Comparison of ENCODE assay signal across 8 cellular contexts in genomic region chr6:161272600-161273355, GRCh38. TPM values are rescaled to one million over a fixed set of nuclear protein-coding genes. Genes with fewer than 3 reads are reported as not detected.
A peak's percentile ranks its signal among the peaks of the same experiment; 100 is the strongest.
DNase-seq lines count a peak whose midpoint lies in the region; ATAC-seq and TF ChIP-seq lines count a peak whose summit lies in the region.

No MANE protein-coding gene starts in this region.

- no peak for TF ChIP-seq CTCF in KMS-11 (conservative IDR thresholded peaks at IDR 0.05; ENCODE audit: low read depth, low read length)
- no peak for TF ChIP-seq CTCF in astrocyte of the cerebellum (IDR thresholded peaks at IDR 0.05; ENCODE audit: low read depth, low read length, missing control alignments)
- no peak for TF ChIP-seq CTCF in kidney epithelial cell (IDR thresholded peaks at IDR 0.05; ENCODE audit: insufficient read depth, low read length, poor library complexity, severe bottlenecking)

- H3K9ac ChIP-seq in KMS-11 (no peak overlapping the region), subcutaneous abdominal adipose tissue (ENCODE audit: low read length in 5 of 5) (peak overlapping the region in 3 of 5 donors; percentile 21 to 55 (median 27))

- in situ Hi-C loops in astrocyte of the cerebellum (cut with HindIII; ENCODE audit: low sequenced_read_pairs), result loop anchor here (5.0 kb wide), 1 partner anchor 225 kb away; no protein-coding TSS in a partner anchor

- no peak overlapping the region for H3K4me3 ChIP-seq in KMS-11 (IDR thresholded peaks at IDR 0.05; ENCODE audit: insufficient read depth, low read depth, low read length)
- peak overlapping the region; percentile 72 for H3K4me3 ChIP-seq in astrocyte of the cerebellum (ENCODE audit: low read depth, low read length)
- H3K4me3 ChIP-seq in kidney epithelial cell (ENCODE audit: low read depth, low read length), result peak overlapping the region; percentile 78
- peak overlapping the region; percentile 63 to 86 (median 72) for H3K4me3 ChIP-seq in subcutaneous abdominal adipose tissue (ENCODE audit: low read depth in 1 of 5, low read length in 5 of 5)

- DNase-seq in COR-L47 (lab: John Stamatoyannopoulos, UW) (peak; percentile 55), astrocyte of the cerebellum (ENCODE audit: low read depth) (peak; percentile 44), kidney epithelial cell (ENCODE audit: low read depth) (no peak), left lobe of liver (ENCODE audit: low spot score) (no peak)

- H3K36me3 ChIP-seq in KMS-11 (ENCODE audit: insufficient read depth) (no peaks in the 10 kb centered on the region), kidney epithelial cell (ENCODE audit: control insufficient read depth, insufficient read depth, low read length) (no peaks in the 10 kb centered on the region), subcutaneous abdominal adipose tissue (ENCODE audit: control insufficient read depth in 5 of 5, insufficient read depth in 5 of 5, low read length in 5 of 5) (peaks cover 0 to 2% (median 0%) of the 10 kb centered on the region in 5 donors)

- H3K27me3 ChIP-seq in KMS-11 (ENCODE audit: insufficient read depth, low read depth) (no peaks in the 10 kb centered on the region), kidney epithelial cell (ENCODE audit: control insufficient read depth, insufficient read depth, low read length) (no peaks in the 10 kb centered on the region), subcutaneous abdominal adipose tissue (ENCODE audit: control insufficient read depth in 5 of 5, insufficient read depth in 4 of 5, low read length in 5 of 5) (peaks cover 0 to 3% (median 0%) of the 10 kb centered on the region in 5 donors)

- no peaks in the 10 kb centered on the region for H3K4me1 ChIP-seq in KMS-11 (ENCODE audit: low read depth, poor library complexity, severe bottlenecking)
- peaks cover 0 to 22% (median 15%) of the 10 kb centered on the region in 5 donors for H3K4me1 ChIP-seq in subcutaneous abdominal adipose tissue (ENCODE audit: control insufficient read depth in 5 of 5, insufficient read depth in 5 of 5, low read length in 5 of 5)

- H3K79me2 ChIP-seq in KMS-11 (ENCODE audit: insufficient read depth, low read depth), result no peaks in the 10 kb centered on the region

- 0 out of 2 replicates have a peak overlapping the region, but pooled peaks have one; percentile 15 for H3K4me2 ChIP-seq in KMS-11

- H3K27ac ChIP-seq in KMS-11, result no peak overlapping the region
- no peak overlapping the region for H3K27ac ChIP-seq in subcutaneous abdominal adipose tissue (ENCODE audit: low read depth, low read length)

- ATAC-seq in left lobe of liver, result no peak
- ATAC-seq in HG03159 (IDR thresholded peaks at IDR 0.05; ENCODE audit: unreplicated experiment), result no peak
- no peak for ATAC-seq in HG02642 (IDR thresholded peaks at IDR 0.05; ENCODE audit: poor library complexity, unreplicated experiment)

- no peaks in the 10 kb centered on the region for H4K20me1 ChIP-seq in KMS-11 (ENCODE audit: insufficient read depth)

- H2AFZ ChIP-seq in KMS-11 (ENCODE audit: low read depth), result no peak overlapping the region

- H3K9me3 ChIP-seq in subcutaneous abdominal adipose tissue (ENCODE audit: control insufficient read depth in 5 of 5, low read length in 5 of 5), result no peaks in the 10 kb centered on the region

RNA-seq across cellular contexts. Expression of gene AGPAT4, which starts 1.1 kb away (rescaled TPM):
- 8.6 and 9.6 TPM in 2 replicates for total RNA-seq in kidney epithelial cell
- 0.88 TPM for total RNA-seq in left lobe of liver

Comparison
In these comparisons a context has a peak if more than half of its experiments do, and no peak if none do; other contexts are left out.
1. DNase-seq: peak in COR-L47 (single experiment) and astrocyte of the cerebellum (single experiment); none in kidney epithelial cell (single experiment) and left lobe of liver (single experiment).